18 cellular contexts compared by ENCODE assay signal in genomic region chr17:21352221-21352980, GRCh38. TPM values are rescaled to one million over a fixed set of nuclear protein-coding genes. Genes with fewer than 3 reads are reported as not detected.
"Had no signal": no experiment of that assay in that cellular context is flagged by ENCODE, and none has a peak within 500 bp of the region (broad histone marks: within the 10 kb centered on the region; RNA-seq: fewer than 3 reads in every experiment).

No MANE protein-coding gene starts in this region.

- H3K9ac ChIP-seq: neural progenitor cell had no signal

- H3K27ac Mint-ChIP-seq: activated CD4-positive, alpha-beta memory T cell treated with anti-CD3 and anti-CD28 coated beads for 36 hours; activated naive CD8-positive, alpha-beta T cell treated with anti-CD3 and anti-CD28 coated beads for 36 hours; neural progenitor cell; stimulated activated memory B cell treated with anti-CD40 and anti-IgM and Interleukin-4, amounts not matched to agents 10 μg/mL and 1 μg/mL and 100 μg/mL, for 72 hours; WTC11 had no signal

- H3K27me3 Mint-ChIP-seq: activated CD4-positive, alpha-beta memory T cell treated with anti-CD3 and anti-CD28 coated beads for 36 hours; activated naive CD8-positive, alpha-beta T cell treated with anti-CD3 and anti-CD28 coated beads for 36 hours; central memory CD8-positive, alpha-beta T cell; naive thymus-derived CD4-positive, alpha-beta T cell had no signal

- H3K9me3 Mint-ChIP-seq: activated CD4-positive, alpha-beta memory T cell treated with anti-CD3 and anti-CD28 coated beads for 36 hours; activated naive CD8-positive, alpha-beta T cell treated with anti-CD3 and anti-CD28 coated beads for 36 hours; central memory CD8-positive, alpha-beta T cell had no signal

- H3K4me3 ChIP-seq: coronary artery, esophagus muscularis mucosa, gastroesophageal sphincter, heart left ventricle, neural progenitor cell, ovary, right lobe of liver had no signal

- H2AFZ ChIP-seq: neural progenitor cell had no signal

- H3K4me2 ChIP-seq: neural progenitor cell had no signal

- H3K9me3 ChIP-seq: esophagus muscularis mucosa, gastroesophageal sphincter, heart left ventricle, ovary, right lobe of liver had no signal

- H3K27ac ChIP-seq: esophagus muscularis mucosa, gastroesophageal sphincter, heart left ventricle, neural progenitor cell, ovary, right lobe of liver had no signal

- DNase-seq: activated CD4-positive, alpha-beta memory T cell treated with anti-CD3 and anti-CD28 coated beads for 36 hours; activated CD4-positive, alpha-beta T cell treated with anti-CD3 and anti-CD28 coated beads for 4 hours; activated naive CD8-positive, alpha-beta T cell treated with anti-CD3 and anti-CD28 coated beads for 36 hours; effector CD8-positive, alpha-beta T cell; mesenchymal stem cell; naive thymus-derived CD4-positive, alpha-beta T cell; stimulated activated CD4-positive, alpha-beta T cell treated with anti-CD3 and anti-CD28 coated beads, Interleukin-4, amount 100 ng/mL, for 4 hours had no signal

- H3K27me3 ChIP-seq: esophagus muscularis mucosa, gastroesophageal sphincter, heart left ventricle, neural progenitor cell, ovary, right lobe of liver had no signal

- H3K4me3 Mint-ChIP-seq: activated CD4-positive, alpha-beta memory T cell treated with anti-CD3 and anti-CD28 coated beads for 36 hours; activated naive CD8-positive, alpha-beta T cell treated with anti-CD3 and anti-CD28 coated beads for 36 hours; brain; central memory CD8-positive, alpha-beta T cell; naive thymus-derived CD4-positive, alpha-beta T cell; neural progenitor cell; stimulated activated memory B cell treated with anti-CD40 and anti-IgM and Interleukin-4, amounts not matched to agents 10 μg/mL and 1 μg/mL and 100 μg/mL, for 72 hours; WTC11 had no signal

- H3K4me1 Mint-ChIP-seq: WTC11 had no signal

- ATAC-seq: naive thymus-derived CD4-positive, alpha-beta T cell; right lobe of liver; stimulated activated memory B cell treated with anti-CD40 and anti-IgM and Interleukin-4, amounts not matched to agents 10 μg/mL and 1 μg/mL and 100 μg/mL, for 72 hours; WTC11 had no signal

- H3K4me1 ChIP-seq: esophagus muscularis mucosa, gastroesophageal sphincter, right lobe of liver had no signal

- H3K36me3 Mint-ChIP-seq: activated CD4-positive, alpha-beta memory T cell treated with anti-CD3 and anti-CD28 coated beads for 36 hours; activated naive CD8-positive, alpha-beta T cell treated with anti-CD3 and anti-CD28 coated beads for 36 hours; brain; naive thymus-derived CD4-positive, alpha-beta T cell; neural progenitor cell; stimulated activated memory B cell treated with anti-CD40 and anti-IgM and Interleukin-4, amounts not matched to agents 10 μg/mL and 1 μg/mL and 100 μg/mL, for 72 hours; WTC11 had no signal

- H3K36me3 ChIP-seq: esophagus muscularis mucosa, gastroesophageal sphincter, heart left ventricle, neural progenitor cell, ovary, right lobe of liver had no signal

RNA-seq across cellular contexts. Expression of gene KCNJ12, which starts 23.8 kb away (rescaled TPM):
- total RNA-seq: activated CD4-positive, alpha-beta memory T cell treated with anti-CD3 and anti-CD28 coated beads for 36 hours; activated naive CD8-positive, alpha-beta T cell treated with anti-CD3 and anti-CD28 coated beads for 36 hours had no signal
- polyA plus RNA-seq: naive thymus-derived CD4-positive, alpha-beta T cell had no signal
